In genomic region chr16:51150159-51150893, GRCh38 we compare ENCODE assay signal across 9 cellular contexts. TPM values are rescaled to one million over a fixed set of nuclear protein-coding genes. Genes with fewer than 3 reads are reported as not detected.
DNase-seq lines count a peak whose midpoint lies in the region; ATAC-seq, FAIRE-seq and TF ChIP-seq lines count a peak whose summit lies in the region.
"Had no signal": no experiment of that assay in that cellular context is flagged by ENCODE, and none has a peak within 500 bp of the region (broad histone marks: within the 10 kb centered on the region; RNA-seq: fewer than 3 reads in every experiment).

No MANE protein-coding gene starts in this region.

- H3K79me2 ChIP-seq in H1 (ENCODE audit: control insufficient read depth in 1 of 2, insufficient read depth in 2 of 2, low read length in 2 of 2) = peaks cover 35 to 57% of the 10 kb centered on the region in 2 experiments

- peak overlapping the region; percentile 48 for H2BK5ac ChIP-seq in H1 (ENCODE audit: low read depth, low read length)

- H3K56ac ChIP-seq in H1 (replicated peaks; ENCODE audit: insufficient read length, low read depth, low read length) = peak overlapping the region; percentile 83

- DNase-seq in cardiac muscle cell (ENCODE audit: low read depth in 1 of 2, low spot score in 1 of 2) = peak; percentile 21 to 53
- DNase-seq in Right ventricle myocardium inferior (ENCODE audit: missing footprints) = no peak
- peak in 1 of 2 experiments; percentile 64 for DNase-seq in H1 (ENCODE audit: low read depth in 1 of 2, low spot score in 2 of 2)
- DNase-seq in stimulated activated CD4-positive, alpha-beta T cell treated with anti-CD3 and anti-CD28 coated beads, Interleukin-4, amount 100 ng/mL, for 24 hours = no peak
- DNase-seq: Calu3 had no signal

- peak overlapping the region; percentile 73 for H3K14ac ChIP-seq in H1 (ENCODE audit: insufficient read length)

- peak overlapping the region; percentile 88 for H4K8ac ChIP-seq in H1 (ENCODE audit: extremely low read depth, insufficient read depth, low read length)

- no peak overlapping the region for H2AFZ ChIP-seq in H1 (ENCODE audit: low read length)

- peak overlapping the region; percentile 93 for H4K91ac ChIP-seq in H1 (replicated peaks; ENCODE audit: insufficient read length, low read length)

- peaks cover 5 to 6% of the 10 kb centered on the region in 2 experiments for H4K20me1 ChIP-seq in H1 (replicated peaks in 1 of 2; ENCODE audit: control insufficient read depth in 1 of 2, insufficient read depth in 2 of 2, low read length in 2 of 2)

- peak overlapping the region; percentile 89 for H3K27ac ChIP-seq in cardiac muscle cell
- peak overlapping the region; percentile 48; the same call in 1 of the 2 replicates for H3K27ac ChIP-seq in H1 (ENCODE audit: low read depth, low read length)
- peak overlapping the region; percentile 33 to 76 for H3K27ac ChIP-seq in mucosa of rectum (ENCODE audit: low read depth in 2 of 2, low read length in 2 of 2)
- peak overlapping the region; percentile 62 for H3K27ac ChIP-seq in urinary bladder (ENCODE audit: low read depth)

- H3K36me3 ChIP-seq in cardiac muscle cell (no peaks in the 10 kb centered on the region), H1 (ENCODE audit: control insufficient read depth in 2 of 4, insufficient read depth in 4 of 4, low read length in 3 of 4) (peaks cover 0 to 15% (median 0%) of the 10 kb centered on the region in 4 experiments; a peak in 1 of 8 replicates), mucosa of rectum (ENCODE audit: control insufficient read depth in 2 of 2, insufficient read depth in 2 of 2, low read length in 2 of 2) (no peaks in the 10 kb centered on the region), urinary bladder (ENCODE audit: insufficient read depth) (no peaks in the 10 kb centered on the region)

- H3K4me1 ChIP-seq in cardiac muscle cell (ENCODE audit: low read depth) (peaks cover 50% of the 10 kb centered on the region), H1 (replicated peaks in 1 of 4; ENCODE audit: control insufficient read depth in 3 of 4, insufficient read depth in 4 of 4, low read length in 3 of 4) (peaks cover 8 to 24% (median 15%) of the 10 kb centered on the region in 4 experiments; a peak in 6 of 7 replicates), mucosa of rectum (ENCODE audit: control insufficient read depth in 2 of 2, insufficient read depth in 2 of 2, low read length in 2 of 2) (no peaks in the 10 kb centered on the region), urinary bladder (ENCODE audit: insufficient read depth) (peaks cover 7% of the 10 kb centered on the region)

- H3K4me2 ChIP-seq in H1 (ENCODE audit: insufficient read depth in 1 of 2, low read depth in 2 of 2, low read length in 2 of 2) = peak overlapping the region; percentile 76 to 99

- H3K9me3 ChIP-seq in cardiac muscle cell (ENCODE audit: low read depth) (no peaks in the 10 kb centered on the region), H1 (ENCODE audit: insufficient read depth in 2 of 2, low read depth in 1 of 2, low read length in 1 of 2) (no peaks in the 10 kb centered on the region), mucosa of rectum (ENCODE audit: control insufficient read depth in 2 of 2, low read length in 2 of 2) (no peaks in the 10 kb centered on the region)

- H2BK20ac ChIP-seq in H1 (ENCODE audit: low read length) = no peak overlapping the region

- intact Hi-C loops in Right ventricle myocardium inferior (cut with DNase I) = no loop called here

- CTCF ChIA-PET in H1 (lab: Charles Lee; ENCODE audit: partially characterized antibody) = interaction anchor here (1.4 kb wide), 1 partner anchor 16 kb away, joined by 3 read pairs; no protein-coding TSS in a partner anchor

- peak overlapping the region; percentile 91 for H3K4ac ChIP-seq in H1 (replicated peaks; ENCODE audit: insufficient read length, low read depth, low read length)

- H3K4me3 ChIP-seq in cardiac muscle cell (peak overlapping the region; percentile 68), H1 (ENCODE audit: extremely low read depth in 1 of 4, insufficient read depth in 2 of 4, low read depth in 3 of 4, low read length in 4 of 4) (peak overlapping the region; percentile 92 to 100 (median 93)), mucosa of rectum (ENCODE audit: low read length in 2 of 2) (peak overlapping the region; percentile 45 to 56), urinary bladder (ENCODE audit: low read depth, low read length) (peak overlapping the region; percentile 64)

- TF ChIP-seq CTCF in cardiac muscle cell (IDR thresholded peaks at IDR 0.05; ENCODE audit: low read depth, low read length) (no peak), H1 (IDR thresholded peaks at IDR 0.05; ENCODE audit: control extremely low read depth in 1 of 3, insufficient read depth in 1 of 3, low read depth in 1 of 3, low read length in 3 of 3) (no peak)

- H3K23me2 ChIP-seq in H1 (ENCODE audit: low read depth, low read length) = peaks cover 33% of the 10 kb centered on the region

- TF ChIP-seq EP300 in H1 (IDR thresholded peaks at IDR 0.05; ENCODE audit: borderline replicate concordance in 1 of 2, low read depth in 2 of 2, low read length in 2 of 2) = no peak

- WGBS in H1 (ENCODE audit: extremely low coverage in 1 of 2, insufficient coverage in 1 of 2, insufficient read length in 1 of 2, insufficient replicate concordance in 2 of 2, low coverage in 1 of 2, low lambda C conversion rate in 2 of 2, missing lambda C conversion rate in 1 of 2), 2 experiments = 4% methylated on average over 25 of the region's 54 CpGs; no CpG with 5 or more reads in 1 of the 2 experiments
- WGBS in urinary bladder = 4% methylated on average over 54 of the region's 54 CpGs

- ATAC-seq in Right ventricle myocardium inferior = no peak
- ATAC-seq in GM21526 (IDR thresholded peaks at IDR 0.05; ENCODE audit: low FRiP score, unreplicated experiment) = no peak
- ATAC-seq in HG03045 (IDR thresholded peaks at IDR 0.05; ENCODE audit: unreplicated experiment) = no peak

- H2AK5ac ChIP-seq in H1 (ENCODE audit: low read depth, low read length) = no peak overlapping the region

- no peak overlapping the region for H3K23ac ChIP-seq in H1 (ENCODE audit: insufficient read length)

- POLR2A ChIA-PET in H1 (lab: Charles Lee; ENCODE audit: partially characterized antibody) = interaction anchor here (0.7 to 3.9 kb wide), 5 partner anchors 14 to 489 kb away, joined by 3 to 28 read pairs (median 3); no protein-coding TSS in a partner anchor

- peak overlapping the region; percentile 99 for H3K18ac ChIP-seq in H1 (ENCODE audit: extremely low read depth, low read length)

- TF ChIP-seq RAD21 in H1 (IDR thresholded peaks at IDR 0.05 in 1 of 2, conservative IDR thresholded peaks at IDR 0.05 in 1 of 2; ENCODE audit: low read depth in 2 of 2, low read length in 2 of 2) = no peak

- no peak overlapping the region for H2BK12ac ChIP-seq in H1 (ENCODE audit: low read depth, low read length)

- no peak overlapping the region for H2BK120ac ChIP-seq in H1 (replicated peaks; ENCODE audit: low read depth, low read length)

- TF ChIP-seq POLR2A in H1 (IDR thresholded peaks at IDR 0.05; ENCODE audit: control extremely low read depth in 1 of 2, low read depth in 2 of 2, low read length in 2 of 2) = no peak

- FAIRE-seq in H1 (lab: Jason Lieb, UNC) = no peak

- peaks cover 2% of the 10 kb centered on the region; the same call in 1 of the 2 replicates for H3K79me1 ChIP-seq in H1 (ENCODE audit: low read depth, low read length)

- H3K27me3 ChIP-seq in cardiac muscle cell (peaks cover 11% of the 10 kb centered on the region), H1 (replicated peaks in 1 of 4; ENCODE audit: control insufficient read depth in 3 of 4, extremely low read depth in 1 of 4, insufficient read depth in 3 of 4, low read length in 3 of 4) (peaks cover 0 to 11% (median 5%) of the 10 kb centered on the region in 4 experiments; a peak in 4 of 7 replicates), mucosa of rectum (ENCODE audit: control insufficient read depth in 2 of 2, insufficient read depth in 2 of 2, low read length in 2 of 2) (peaks cover 0 to 12% of the 10 kb centered on the region in 2 donors)

- peak overlapping the region; percentile 93 for H4K5ac ChIP-seq in H1 (ENCODE audit: insufficient read length, low read depth, low read length)

- H3K9ac ChIP-seq in H1 (replicated peaks in 1 of 4; ENCODE audit: extremely low read depth in 1 of 4, low read depth in 3 of 4, low read length in 3 of 4) = peak overlapping the region; percentile 64 to 90 (median 78)
- H3K9ac ChIP-seq in mucosa of rectum (ENCODE audit: low read depth in 1 of 2, low read length in 2 of 2) = peak overlapping the region; percentile 38 to 62

- no peak overlapping the region; the same call in 1 of the 2 replicates for H2BK15ac ChIP-seq in H1 (ENCODE audit: low read length)

TF ChIP-seq in H1, 55 proteins besides CTCF, POLR2A, EP300 and RAD21 (continues in another document):
- 0 out of 2 replicates have a peak, but pooled peaks have one; percentile 17 for TF ChIP-seq TAF1 (IDR thresholded peaks at IDR 0.05; ENCODE audit: low read depth, low read length)
- no peak for TF ChIP-seq YY1 (IDR thresholded peaks at IDR 0.05; ENCODE audit: low read depth, low read length)
- no peak for TF ChIP-seq GTF2F1 (IDR thresholded peaks at IDR 0.05; ENCODE audit: borderline replicate concordance, low read depth, low read length)
- no peak for TF ChIP-seq GABPA (IDR thresholded peaks at IDR 0.05; ENCODE audit: borderline replicate concordance, insufficient read depth, low read length)
- TF ChIP-seq NANOG (IDR thresholded peaks at IDR 0.05; ENCODE audit: insufficient read depth, low read depth, low read length, poor library complexity, severe bottlenecking) = no peak
- no peak for TF ChIP-seq NRF1 (IDR thresholded peaks at IDR 0.05; ENCODE audit: low read depth, low read length)
- TF ChIP-seq CBX8 (IDR thresholded peaks at IDR 0.05; ENCODE audit: borderline replicate concordance, low read depth, low read length) = no peak
- TF ChIP-seq HDAC2 (IDR thresholded peaks at IDR 0.05; ENCODE audit: borderline replicate concordance in 1 of 2, low read depth in 2 of 2, low read length in 2 of 2) = no peak
- TF ChIP-seq RNF2 (IDR thresholded peaks at IDR 0.05; ENCODE audit: borderline replicate concordance, low read depth, low read length, missing control alignments, poor library complexity, severe bottlenecking) = no peak
- no peak for TF ChIP-seq CHD2 (IDR thresholded peaks at IDR 0.05; ENCODE audit: low read length)

RNA-seq across cellular contexts. Expression of gene SALL1, which starts 0.7 kb away (rescaled TPM):
- total RNA-seq in cardiac muscle cell (7.9 and 16.7 TPM in 2 replicates), Right ventricle myocardium inferior (0.08 TPM), urinary bladder (1.0 TPM)
- polyA plus RNA-seq in cardiac muscle cell (4.2 and 5.6 TPM in 2 replicates), H1 (2011; rRNA removed) (33.7 and 40.5 TPM in 2 replicates), urinary bladder (4.1 TPM)
- total RNA-seq in H1 (2021; fragmentation: NEBNext Ultra II Directional; extraction: Animal tissue kit (Norgen Biotek cat#: 25700)) = 54.3 and 56.8 TPM in 2 replicates
- polyA plus RNA-seq in H1 (2011; cell fraction: cytosol; rRNA removed) = 29.6 TPM
- 55.1 TPM for polyA plus RNA-seq in H1 (2011; cell fraction: nucleus; rRNA removed)
- polyA plus RNA-seq in H1 (2012, experiment 1 of 2) = 44.6 to 47.3 TPM (median 46.1 TPM) in 4 replicates
- 9.7 TPM for polyA plus RNA-seq in H1 (2012, experiment 2 of 2)
- polyA plus RNA-seq in H1 (2013, experiment 1 of 2) = 31.3 TPM
- 31.7 TPM for polyA plus RNA-seq in H1 (2013, experiment 2 of 2)
- polyA minus RNA-seq in H1 (2011; rRNA and poly(A)+ RNA removed) = 39.5 and 43.2 TPM in 2 replicates
- 29.9 TPM for polyA minus RNA-seq in H1 (2011; cell fraction: cytosol; rRNA and poly(A)+ RNA removed)
- polyA minus RNA-seq in H1 (2011; cell fraction: nucleus; rRNA and poly(A)+ RNA removed) = 19.5 TPM
- total RNA-seq: Calu3 had no signal

Comparison
In these comparisons a context has a peak if more than half of its experiments do, and no peak if none do; other contexts are left out.
1. DNase-seq: peak in cardiac muscle cell (2 of 2); none in Right ventricle myocardium inferior (single experiment) and stimulated activated CD4-positive, alpha-beta T cell treated with anti-CD3 and anti-CD28 coated beads, Interleukin-4, amount 100 ng/mL, for 24 hours (single experiment).
2. Peak in every context shown above with its lines, with median percentiles within 50 percentile points of each other: H3K27ac ChIP-seq and H3K4me3 ChIP-seq.